ENCODE assay signal across 11 cellular contexts in genomic region chr17:65783845-65784334, GRCh38.
DNase-seq lines count a peak whose midpoint lies in the region; ATAC-seq and TF ChIP-seq lines count a peak whose summit lies in the region.
"Had no signal": no experiment of that assay in that cellular context is flagged by ENCODE, and none has a peak within 500 bp of the region (broad histone marks: within the 10 kb centered on the region; RNA-seq: fewer than 3 reads in every experiment).

No MANE protein-coding gene starts in this region.

- H3K9ac ChIP-seq in colonic mucosa (ENCODE audit: low read depth in 2 of 2, low read length in 2 of 2): peak overlapping the region in 1 of 2 donors; percentile 34

- peaks cover 10% of the 10 kb centered on the region for H3K36me3 Mint-ChIP-seq in mesothelial cell of epicardium
- H3K36me3 Mint-ChIP-seq: CD8-positive, alpha-beta T cell had no signal

- in situ Hi-C loops in GM13976 (cut with MboI; ENCODE audit: low sequenced_read_pairs, unreplicated experiment): no loop called here

- H3K27ac ChIP-seq in colonic mucosa: peak overlapping the region; percentile 45

- peaks cover 19% of the 10 kb centered on the region for H3K9me3 Mint-ChIP-seq in mesothelial cell of epicardium

- ATAC-seq in HG03108 (IDR thresholded peaks at IDR 0.05; ENCODE audit: unreplicated experiment) (no peak), GM18498 (IDR thresholded peaks at IDR 0.05; ENCODE audit: unreplicated experiment) (no peak)
- ATAC-seq: CD8-positive, alpha-beta T cell had no signal

- peak; percentile 60 for DNase-seq in AG04449 (ENCODE audit: low read depth, low spot score)
- peak; percentile 30 for DNase-seq in LNCaP clone FGC (ENCODE audit: low read depth)
- DNase-seq in colonic mucosa: peak; percentile 68
- no peak for DNase-seq in mesothelial cell of epicardium (ENCODE audit: low spot score in 2 of 2, unreplicated experiment in 2 of 2)
- DNase-seq in erythroblast (lab: John Stamatoyannopoulos, UW): no peak
- DNase-seq in GM13976 (ENCODE audit: low spot score): no peak
- DNase-seq: CD8-positive, alpha-beta T cell; NCI-H446 had no signal

- TF ChIP-seq CTCF in AG04449 (IDR thresholded peaks at IDR 0.05; ENCODE audit: insufficient read depth, low read length, missing control alignments) (no peak), LNCaP clone FGC (IDR thresholded peaks at IDR 0.05; ENCODE audit: control insufficient read depth, extremely low read depth, insufficient read depth) (no peak), colonic mucosa (IDR thresholded peaks at IDR 0.05) (no peak), mesothelial cell of epicardium (IDR thresholded peaks at IDR 0.05; ENCODE audit: unreplicated experiment) (no peak), GM13976 (IDR thresholded peaks at IDR 0.05; ENCODE audit: borderline replicate concordance, control extremely low read depth, extremely low read depth, insufficient read depth, missing control alignments) (no peak)

- peak overlapping the region; percentile 15 for H3K27ac Mint-ChIP-seq in mesothelial cell of epicardium
- H3K27ac Mint-ChIP-seq: CD8-positive, alpha-beta T cell had no signal

- no peaks in the 10 kb centered on the region for H3K9me3 ChIP-seq in colonic mucosa

- intact Hi-C loops in colonic mucosa (cut with DNase I): no loop called here

- H3K4me1 Mint-ChIP-seq in mesothelial cell of epicardium: peaks cover 30% of the 10 kb centered on the region

- H3K4me1 ChIP-seq in colonic mucosa: no peaks in the 10 kb centered on the region

- CTCF ChIA-PET in AG04449 (lab: Yijun Ruan, JAX): interaction anchor here (0.6 to 1.1 kb wide), 2 partner anchors 223 to 228 kb away, joined by 3 read pairs; no protein-coding TSS in a partner anchor

- H3K27me3 Mint-ChIP-seq in mesothelial cell of epicardium (ENCODE audit: low read depth): no peaks in the 10 kb centered on the region
- H3K27me3 Mint-ChIP-seq: brain had no signal

- no peak for TF ChIP-seq POLR2A in erythroblast (IDR thresholded peaks at IDR 0.05; ENCODE audit: low read length)

- no peaks in the 10 kb centered on the region for H3K27me3 ChIP-seq in colonic mucosa

- POLR2A ChIA-PET in AG04449 (lab: Yijun Ruan, JAX): no interaction called here

- no peak overlapping the region for H3K4me3 ChIP-seq in AG04449 (ENCODE audit: low read depth, low read length)
- H3K4me3 ChIP-seq in LNCaP clone FGC (ENCODE audit: low read depth, low read length): no peak overlapping the region
- H3K4me3 ChIP-seq in colonic mucosa: no peak overlapping the region

- H3K36me3 ChIP-seq in colonic mucosa: no peaks in the 10 kb centered on the region

- H3K4me3 Mint-ChIP-seq in mesothelial cell of epicardium: no peak overlapping the region
- H3K4me3 Mint-ChIP-seq: brain; CD8-positive, alpha-beta T cell had no signal

Comparison
In these comparisons a context has a peak if more than half of its experiments do, and no peak if none do; other contexts are left out.
1. DNase-seq: peak in AG04449 (single experiment), LNCaP clone FGC (single experiment) and colonic mucosa (single experiment); none in mesothelial cell of epicardium (0 of 2), erythroblast (0 of 2) and GM13976 (single experiment).